In genomic region chr18:158128-159036, GRCh38 we compare ENCODE assay signal across 8 cellular contexts. TPM values are rescaled to one million over a fixed set of nuclear protein-coding genes. Genes with fewer than 3 reads are reported as not detected.
DNase-seq lines count a peak whose midpoint lies in the region; ATAC-seq lines count a peak whose summit lies in the region.

Gene USP14 (plus strand): TSS chr18:158557. CDS start chr18:158699, 142 bp downstream.

- DNase-seq in CD1c-positive myeloid dendritic cell (ENCODE audit: extremely low spot score) (peak; percentile 95), NCI-H748 treated with DMSO at 0.1 percent for 48 hours (lab: John Stamatoyannopoulos, UW) (peak; percentile 95), dedifferentiated amniotic fluid mesenchymal stem cell (ENCODE audit: extremely low spot score) (peak; percentile 95), left lobe of liver (ENCODE audit: low spot score) (peak; percentile 97)
- DNase-seq in activated CD4-positive, alpha-beta T cell treated with anti-CD3 and anti-CD28 coated beads, Interleukin-2, amount 50 U/mL, for 24 hours (ENCODE audit: low read depth in 1 of 2, low spot score in 1 of 2): peak; percentile 93 to 97
- DNase-seq in stimulated activated CD4-positive, alpha-beta T cell treated with anti-CD3 and anti-CD28 coated beads, Interleukin-2, amount 100 ng/mL, for 24 hours: peak; percentile 98

- ATAC-seq in GM19397 (IDR thresholded peaks at IDR 0.05; ENCODE audit: unreplicated experiment) (peak; percentile 93), HG03565 (IDR thresholded peaks at IDR 0.05; ENCODE audit: unreplicated experiment) (peak; percentile 84), left lobe of liver (peak; percentile 97)

RNA-seq across cellular contexts. Expression of gene USP14, which starts in this region (rescaled TPM):
- 15.8 TPM for total RNA-seq in left lobe of liver

Comparison
In these comparisons a context has a peak if more than half of its experiments do, and no peak if none do; other contexts are left out.
1. Peak in every context shown above with its lines: DNase-seq and ATAC-seq.